In the genomic region with DNA sequence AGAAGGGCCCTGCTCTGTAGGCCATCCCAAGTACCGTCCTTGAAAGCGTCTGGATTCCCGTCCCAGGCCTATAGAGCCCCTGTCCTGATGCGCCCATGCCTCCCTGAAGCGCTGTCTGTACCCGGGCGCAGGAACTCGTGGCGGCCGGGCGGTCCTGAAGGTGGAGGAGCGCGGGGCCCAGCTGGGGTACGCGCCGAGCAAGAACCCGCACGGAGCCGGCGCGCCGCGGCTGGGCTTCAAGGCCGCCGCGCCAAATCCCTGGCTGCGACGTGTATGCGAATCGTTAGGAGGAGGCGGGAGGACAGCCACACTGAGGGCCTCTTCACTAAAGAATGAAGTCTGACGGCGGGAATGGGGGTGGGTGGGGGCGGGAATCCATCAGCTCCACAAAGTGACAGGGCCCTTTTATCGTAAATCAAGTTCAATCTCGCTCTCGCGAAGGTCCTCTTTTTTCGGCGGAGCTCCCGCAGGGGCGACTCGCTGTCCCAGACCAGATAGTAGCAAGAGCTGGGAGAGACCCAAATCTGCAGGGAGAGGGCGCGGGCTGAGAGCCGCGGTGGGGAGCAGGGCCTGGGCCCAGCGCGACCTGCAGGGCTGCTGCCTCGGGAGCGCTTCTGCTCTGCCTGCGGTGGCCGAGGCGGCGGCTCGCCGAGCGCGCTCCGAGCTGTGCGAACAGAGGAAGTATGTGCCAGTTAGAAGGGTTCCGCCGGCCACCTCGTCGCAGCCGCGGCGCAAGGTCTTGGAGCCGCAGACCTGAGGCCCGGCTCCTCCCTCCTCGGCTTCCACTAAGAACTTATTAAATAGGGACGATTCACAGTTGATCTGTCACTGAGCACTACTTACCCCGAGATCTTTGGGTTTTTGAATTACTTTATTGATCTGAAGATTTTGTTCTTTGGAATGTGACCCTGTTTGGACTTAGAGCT, we compare ENCODE assay signal across 7 cellular contexts. TPM values are rescaled to one million over a fixed set of nuclear protein-coding genes. Genes with fewer than 3 reads are reported as not detected.
DNase-seq lines count a peak whose midpoint lies in the region; ATAC-seq and TF ChIP-seq lines count a peak whose summit lies in the region.

No MANE protein-coding gene starts in this region.

- H3K9me3 ChIP-seq in skeletal muscle satellite cell (replicated peaks; ENCODE audit: low read length) = no peaks in the 10 kb centered on the region

- H3K27me3 ChIP-seq in H7 (ENCODE audit: control insufficient read depth, insufficient read depth, low read length) (peaks cover 79% of the 10 kb centered on the region), skeletal muscle satellite cell (ENCODE audit: control insufficient read depth, insufficient read depth, low read length) (peaks cover 68% of the 10 kb centered on the region)

- H3K4me1 ChIP-seq in skeletal muscle satellite cell (ENCODE audit: control insufficient read depth, insufficient read depth, low read length) = no peaks in the 10 kb centered on the region

- peak; percentile 81 for DNase-seq in H7
- DNase-seq in left ventricle myocardium superior = no peak
- no peak for DNase-seq in pons (ENCODE audit: low spot score)

- peak; percentile 79 for ATAC-seq in SK-N-SH treated with all-trans-retinoic acid at 6 μM for 48 hours
- ATAC-seq in left ventricle myocardium superior = peak; percentile 76
- no peak for ATAC-seq in HG03442 (IDR thresholded peaks at IDR 0.05; ENCODE audit: unreplicated experiment)
- no peak for ATAC-seq in GM19324 (IDR thresholded peaks at IDR 0.05; ENCODE audit: low FRiP score, unreplicated experiment)

- H3K9ac ChIP-seq in skeletal muscle satellite cell (ENCODE audit: low read depth, low read length) = no peak overlapping the region

- H3K36me3 ChIP-seq in H7 (replicated peaks; ENCODE audit: control insufficient read depth, insufficient read depth, low read length) (no peaks in the 10 kb centered on the region), skeletal muscle satellite cell (ENCODE audit: insufficient read depth, low read length) (no peaks in the 10 kb centered on the region)

- H3K4me3 ChIP-seq in H7 (ENCODE audit: insufficient read depth, low read depth, low read length) = peak overlapping the region; percentile 38
- H3K4me3 ChIP-seq in skeletal muscle satellite cell (ENCODE audit: low read length) = peak overlapping the region; percentile 34

- intact Hi-C loops in left ventricle myocardium superior (cut with micrococcal nuclease) = no loop called here

- H3K4me2 ChIP-seq in skeletal muscle satellite cell (ENCODE audit: low read length) = peak overlapping the region; percentile 63

TF ChIP-seq in SK-N-SH treated with all-trans-retinoic acid at 6 μM for 48 hours, 23 proteins besides CTCF, POLR2A, EP300 and RAD21:
- TF ChIP-seq ZNF70 (CRISPR knock-in tag; IDR thresholded peaks at IDR 0.05) (no peak), CSDC2 (CRISPR knock-in tag; IDR thresholded peaks at IDR 0.05) (no peak), OSR1 (CRISPR knock-in tag; IDR thresholded peaks at IDR 0.05) (no peak), ARNTL (CRISPR knock-in tag; IDR thresholded peaks at IDR 0.05; ENCODE audit: borderline replicate concordance, low read depth) (no peak), TCF4 (CRISPR knock-in tag; IDR thresholded peaks at IDR 0.05; ENCODE audit: borderline replicate concordance) (no peak), PPARA (CRISPR knock-in tag; IDR thresholded peaks at IDR 0.05; ENCODE audit: borderline replicate concordance) (no peak), ZNF8 (CRISPR knock-in tag; IDR thresholded peaks at IDR 0.05) (no peak), SNAI2 (CRISPR knock-in tag; IDR thresholded peaks at IDR 0.05) (no peak), GLIS3 (CRISPR knock-in tag; IDR thresholded peaks at IDR 0.05) (no peak), ZFP3 (CRISPR knock-in tag; IDR thresholded peaks at IDR 0.05) (no peak), BACH2 (CRISPR knock-in tag; IDR thresholded peaks at IDR 0.05; ENCODE audit: borderline replicate concordance) (no peak)
- TF ChIP-seq, protein P1, sequence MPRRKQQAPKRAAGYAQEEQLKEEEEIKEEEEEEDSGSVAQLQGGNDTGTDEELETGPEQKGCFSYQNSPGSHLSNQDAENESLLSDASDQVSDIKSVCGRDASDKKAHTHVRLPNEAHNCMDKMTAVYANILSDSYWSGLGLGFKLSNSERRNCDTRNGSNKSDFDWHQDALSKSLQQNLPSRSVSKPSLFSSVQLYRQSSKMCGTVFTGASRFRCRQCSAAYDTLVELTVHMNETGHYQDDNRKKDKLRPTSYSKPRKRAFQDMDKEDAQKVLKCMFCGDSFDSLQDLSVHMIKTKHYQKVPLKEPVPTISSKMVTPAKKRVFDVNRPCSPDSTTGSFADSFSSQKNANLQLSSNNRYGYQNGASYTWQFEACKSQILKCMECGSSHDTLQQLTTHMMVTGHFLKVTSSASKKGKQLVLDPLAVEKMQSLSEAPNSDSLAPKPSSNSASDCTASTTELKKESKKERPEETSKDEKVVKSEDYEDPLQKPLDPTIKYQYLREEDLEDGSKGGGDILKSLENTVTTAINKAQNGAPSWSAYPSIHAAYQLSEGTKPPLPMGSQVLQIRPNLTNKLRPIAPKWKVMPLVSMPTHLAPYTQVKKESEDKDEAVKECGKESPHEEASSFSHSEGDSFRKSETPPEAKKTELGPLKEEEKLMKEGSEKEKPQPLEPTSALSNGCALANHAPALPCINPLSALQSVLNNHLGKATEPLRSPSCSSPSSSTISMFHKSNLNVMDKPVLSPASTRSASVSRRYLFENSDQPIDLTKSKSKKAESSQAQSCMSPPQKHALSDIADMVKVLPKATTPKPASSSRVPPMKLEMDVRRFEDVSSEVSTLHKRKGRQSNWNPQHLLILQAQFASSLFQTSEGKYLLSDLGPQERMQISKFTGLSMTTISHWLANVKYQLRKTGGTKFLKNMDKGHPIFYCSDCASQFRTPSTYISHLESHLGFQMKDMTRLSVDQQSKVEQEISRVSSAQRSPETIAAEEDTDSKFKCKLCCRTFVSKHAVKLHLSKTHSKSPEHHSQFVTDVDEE (CRISPR knock-in tag; IDR thresholded peaks at IDR 0.05) = no peak
- TF ChIP-seq, protein P2, sequence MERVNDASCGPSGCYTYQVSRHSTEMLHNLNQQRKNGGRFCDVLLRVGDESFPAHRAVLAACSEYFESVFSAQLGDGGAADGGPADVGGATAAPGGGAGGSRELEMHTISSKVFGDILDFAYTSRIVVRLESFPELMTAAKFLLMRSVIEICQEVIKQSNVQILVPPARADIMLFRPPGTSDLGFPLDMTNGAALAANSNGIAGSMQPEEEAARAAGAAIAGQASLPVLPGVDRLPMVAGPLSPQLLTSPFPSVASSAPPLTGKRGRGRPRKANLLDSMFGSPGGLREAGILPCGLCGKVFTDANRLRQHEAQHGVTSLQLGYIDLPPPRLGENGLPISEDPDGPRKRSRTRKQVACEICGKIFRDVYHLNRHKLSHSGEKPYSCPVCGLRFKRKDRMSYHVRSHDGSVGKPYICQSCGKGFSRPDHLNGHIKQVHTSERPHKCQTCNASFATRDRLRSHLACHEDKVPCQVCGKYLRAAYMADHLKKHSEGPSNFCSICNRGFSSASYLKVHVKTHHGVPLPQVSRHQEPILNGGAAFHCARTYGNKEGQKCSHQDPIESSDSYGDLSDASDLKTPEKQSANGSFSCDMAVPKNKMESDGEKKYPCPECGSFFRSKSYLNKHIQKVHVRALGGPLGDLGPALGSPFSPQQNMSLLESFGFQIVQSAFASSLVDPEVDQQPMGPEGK (CRISPR knock-in tag; IDR thresholded peaks at IDR 0.05; ENCODE audit: borderline replicate concordance) = no peak
- TF ChIP-seq, protein P3, sequence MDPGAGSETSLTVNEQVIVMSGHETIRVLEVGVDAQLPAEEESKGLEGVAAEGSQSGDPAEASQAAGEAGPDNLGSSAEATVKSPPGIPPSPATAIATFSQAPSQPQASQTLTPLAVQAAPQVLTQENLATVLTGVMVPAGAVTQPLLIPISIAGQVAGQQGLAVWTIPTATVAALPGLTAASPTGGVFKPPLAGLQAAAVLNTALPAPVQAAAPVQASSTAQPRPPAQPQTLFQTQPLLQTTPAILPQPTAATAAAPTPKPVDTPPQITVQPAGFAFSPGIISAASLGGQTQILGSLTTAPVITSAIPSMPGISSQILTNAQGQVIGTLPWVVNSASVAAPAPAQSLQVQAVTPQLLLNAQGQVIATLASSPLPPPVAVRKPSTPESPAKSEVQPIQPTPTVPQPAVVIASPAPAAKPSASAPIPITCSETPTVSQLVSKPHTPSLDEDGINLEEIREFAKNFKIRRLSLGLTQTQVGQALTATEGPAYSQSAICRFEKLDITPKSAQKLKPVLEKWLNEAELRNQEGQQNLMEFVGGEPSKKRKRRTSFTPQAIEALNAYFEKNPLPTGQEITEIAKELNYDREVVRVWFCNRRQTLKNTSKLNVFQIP (CRISPR knock-in tag; IDR thresholded peaks at IDR 0.05; ENCODE audit: borderline replicate concordance, low read depth) = no peak

RNA-seq across cellular contexts. Expression of a gene that starts 10.4 kb away (rescaled TPM):
- total RNA-seq in H7 (2014; rRNA removed; shearing (Covaris generic)) = not detected in 2 replicates
- not detected for total RNA-seq in left ventricle myocardium superior
- total RNA-seq in skeletal muscle satellite cell (2012; rRNA removed) = not detected in 2 replicates

Comparison
In these comparisons a context has a peak if more than half of its experiments do, and no peak if none do; other contexts are left out.
1. ATAC-seq: peak in SK-N-SH treated with all-trans-retinoic acid at 6 μM for 48 hours (single experiment) and left ventricle myocardium superior (single experiment); none in HG03442 (single experiment) and GM19324 (single experiment).